In the genomic region with DNA sequence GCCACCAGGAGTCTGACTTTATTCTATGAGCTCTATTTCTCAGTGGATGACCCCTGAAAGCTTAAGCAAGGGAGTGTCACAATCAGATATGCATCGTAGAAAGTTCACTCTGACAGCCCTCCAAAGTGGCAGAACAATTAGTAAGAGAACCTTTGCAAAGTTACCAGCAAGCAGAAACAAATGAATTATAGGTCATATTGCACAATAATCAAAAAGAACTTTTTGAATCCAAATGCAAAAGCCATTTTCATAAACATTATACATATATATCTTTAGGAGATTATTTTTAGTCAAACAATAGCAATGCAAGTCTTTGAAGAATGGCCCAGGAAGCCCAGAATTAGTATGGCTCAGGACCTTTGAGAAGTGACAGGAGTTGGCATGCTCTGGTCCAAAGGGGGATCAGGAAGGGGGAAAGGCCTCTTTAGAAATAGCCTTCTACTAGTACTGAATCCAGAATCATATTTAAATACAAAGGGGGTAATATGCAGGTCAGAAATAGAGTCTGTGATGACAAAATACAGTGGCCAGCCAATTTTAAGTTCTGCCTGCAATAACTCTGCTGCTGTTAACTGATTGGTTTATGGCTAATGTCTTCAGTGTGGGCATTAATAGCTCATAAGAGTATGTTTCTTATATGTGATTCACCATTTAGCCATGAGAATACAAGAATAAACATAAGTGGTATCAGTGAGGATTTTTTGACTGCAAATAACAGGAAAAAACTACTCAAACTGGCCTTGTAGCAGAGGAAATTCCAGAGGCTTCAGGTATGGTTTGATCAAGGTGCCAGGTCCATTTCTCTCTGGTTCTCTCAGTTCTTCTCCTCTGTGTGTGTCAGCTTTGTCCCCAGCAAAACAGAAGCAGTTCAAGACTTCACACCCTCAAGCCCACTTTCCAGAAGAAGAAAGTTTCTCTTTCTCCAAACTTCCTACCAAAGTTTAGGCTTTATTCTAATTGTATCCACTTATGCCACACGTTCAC, we compare ENCODE assay signal across 33 cellular contexts. TPM values are rescaled to one million over a fixed set of nuclear protein-coding genes. Genes with fewer than 3 reads are reported as not detected.
"Had no signal": no experiment of that assay in that cellular context is flagged by ENCODE, and none has a peak within 500 bp of the region (broad histone marks: within the 10 kb centered on the region; RNA-seq: fewer than 3 reads in every experiment).

No MANE protein-coding gene starts in this region.

- H3K36me3 Mint-ChIP-seq: memory B cell; naive B cell; natural killer cell treated with Interleukin-12 subunit alpha and Interleukin-12 subunit beta and Interleukin-15 and Interleukin-18, amount 100 ng/mL, for 72 hours; neural progenitor cell had no signal

- H2AFZ ChIP-seq: hepatocyte, neural progenitor cell, parathyroid adenoma had no signal

- H3K9ac ChIP-seq: neural progenitor cell, parathyroid adenoma had no signal

- H3K4me3 ChIP-seq: esophagus squamous epithelium, gastrocnemius medialis, hepatocyte, lung, neural progenitor cell, smooth muscle cell, suprapubic skin, transverse colon, vagina had no signal

- DNase-seq: cortex of kidney; effector memory CD8-positive, alpha-beta T cell; erythroblast; esophagus squamous epithelium; gastrocnemius medialis; head of caudate nucleus; kidney; naive B cell; stimulated activated CD4-positive, alpha-beta T cell treated with anti-CD3 and anti-CD28 coated beads, Interleukin-12 subunit alpha, Interleukin-12 subunit beta, amount 100 ng/mL, for 4 hours; stimulated activated CD4-positive, alpha-beta T cell treated with anti-CD3 and anti-CD28 coated beads, Interleukin-1b, Interleukin-23, amount 100 ng/mL, for 48 hours; stimulated activated CD4-positive, alpha-beta T cell treated with anti-CD3 and anti-CD28 coated beads, Interleukin-4, amount 100 ng/mL, for 1 hour; stimulated activated CD8-positive, alpha-beta memory T cell treated with anti-CD3 and anti-CD28 coated beads, Interleukin-4, amount 100 ng/mL, for 48 hours; stimulated activated naive CD4-positive, alpha-beta T cell; stimulated activated naive CD8-positive, alpha-beta T cell treated with anti-CD3 and anti-CD28 coated beads, Interleukin-15, amount 100 ng/mL, for 72 hours; transverse colon had no signal

- ATAC-seq: effector memory CD8-positive, alpha-beta T cell; gastrocnemius medialis; left lobe of liver; sciatic nerve; stimulated activated naive CD8-positive, alpha-beta T cell treated with anti-CD3 and anti-CD28 coated beads, Interleukin-15, amount 100 ng/mL, for 72 hours had no signal

- H3K27me3 ChIP-seq: esophagus squamous epithelium, gastrocnemius medialis, hepatocyte, neural progenitor cell, suprapubic skin, transverse colon, vagina had no signal

- H3K4me1 ChIP-seq: gastrocnemius medialis, parathyroid adenoma had no signal

- FAIRE-seq: endometrium, kidney had no signal

- H3K36me3 ChIP-seq: esophagus squamous epithelium, gastrocnemius medialis, neural progenitor cell, suprapubic skin, vagina had no signal

- H3K27ac ChIP-seq: esophagus squamous epithelium, gastrocnemius medialis, hepatocyte, neural progenitor cell, parathyroid adenoma, suprapubic skin, transverse colon, vagina had no signal

- H3K4me3 Mint-ChIP-seq: effector memory CD8-positive, alpha-beta T cell; memory B cell; naive B cell; natural killer cell treated with Interleukin-12 subunit alpha and Interleukin-12 subunit beta and Interleukin-15 and Interleukin-18, amount 100 ng/mL, for 72 hours; neural progenitor cell; stimulated activated naive CD8-positive, alpha-beta T cell treated with anti-CD3 and anti-CD28 coated beads, Interleukin-15, amount 100 ng/mL, for 72 hours had no signal

- H3K4me2 ChIP-seq: hepatocyte, neural progenitor cell, smooth muscle cell had no signal

- H3K27ac Mint-ChIP-seq: effector memory CD8-positive, alpha-beta T cell; memory B cell; naive B cell; natural killer cell treated with Interleukin-12 subunit alpha and Interleukin-12 subunit beta and Interleukin-15 and Interleukin-18, amount 100 ng/mL, for 72 hours; neural progenitor cell; progenitor cell of endocrine pancreas; stimulated activated naive CD8-positive, alpha-beta T cell treated with anti-CD3 and anti-CD28 coated beads, Interleukin-15, amount 100 ng/mL, for 72 hours had no signal

- H3K9me3 ChIP-seq: esophagus squamous epithelium, gastrocnemius medialis, suprapubic skin, transverse colon, vagina had no signal

- H3K9me3 Mint-ChIP-seq: effector memory CD8-positive, alpha-beta T cell; memory B cell; natural killer cell treated with Interleukin-12 subunit alpha and Interleukin-12 subunit beta and Interleukin-15 and Interleukin-18, amount 100 ng/mL, for 72 hours; neural progenitor cell; stimulated activated naive CD8-positive, alpha-beta T cell treated with anti-CD3 and anti-CD28 coated beads, Interleukin-15, amount 100 ng/mL, for 72 hours had no signal

- H3K79me2 ChIP-seq: parathyroid adenoma had no signal

RNA-seq across cellular contexts. Expression of a gene that starts 30.4 kb away (rescaled TPM):
- total RNA-seq: dermis microvascular lymphatic vessel endothelial cell, fibroblast of villous mesenchyme, glomerular endothelial cell, osteoblast, progenitor cell of endocrine pancreas, sciatic nerve, ureter, vagina had no signal
- polyA plus RNA-seq: smooth muscle cell had no signal
